Comparison of ENCODE assay signal across 1 cellular context in the genomic region with DNA sequence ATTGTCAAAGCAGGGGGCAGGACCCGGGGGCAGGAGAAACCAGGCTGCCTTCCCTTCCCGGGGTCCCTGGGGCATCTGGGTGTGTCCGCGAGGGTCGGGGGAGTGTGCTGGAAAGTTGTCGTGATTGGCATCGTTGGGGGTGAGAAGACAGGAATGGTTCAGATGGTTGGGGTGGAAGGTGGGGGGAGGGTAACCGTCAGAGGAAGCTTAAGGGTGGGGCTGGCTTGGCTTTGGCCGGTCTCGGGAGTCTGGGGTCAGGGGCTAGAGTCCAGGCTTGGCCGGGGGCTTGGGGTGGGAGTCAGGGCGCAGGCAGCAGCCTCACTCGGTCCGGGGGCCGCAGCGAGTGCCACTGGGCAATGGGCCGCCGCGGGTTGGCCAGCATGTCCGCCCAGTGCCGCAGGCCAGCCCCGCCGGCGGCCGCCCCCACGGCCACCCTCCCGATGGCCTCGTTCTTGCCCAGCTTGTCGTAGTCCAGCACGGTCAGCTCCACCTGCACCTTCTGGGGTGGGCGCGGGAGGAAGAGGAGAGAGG.
TF ChIP-seq lines count a peak whose summit lies in the region.

No MANE protein-coding gene starts in this region.

TF ChIP-seq in GM23338, 12 proteins besides CTCF, POLR2A, EP300 and RAD21 (continued from another document):
- TF ChIP-seq NANOG (IDR thresholded peaks at IDR 0.05; ENCODE audit: borderline replicate concordance): no peak
- no peak for TF ChIP-seq ZNF462 (CRISPR knock-in tag; IDR thresholded peaks at IDR 0.05)
- no peak for TF ChIP-seq EZH2 (IDR thresholded peaks at IDR 0.05; ENCODE audit: low read depth, unreplicated experiment)
- TF ChIP-seq POLR2AphosphoS5 (IDR thresholded peaks at IDR 0.05; ENCODE audit: low read depth): no peak
- no peak for TF ChIP-seq ZNF114 (CRISPR knock-in tag; IDR thresholded peaks at IDR 0.05)
- no peak for TF ChIP-seq ZNF331 (CRISPR knock-in tag; IDR thresholded peaks at IDR 0.05; ENCODE audit: low read depth)
TF ChIP-seq in GM23338: peak in this region for 0.
